Comparison of ENCODE assay signal across 36 cellular contexts in the genomic region with DNA sequence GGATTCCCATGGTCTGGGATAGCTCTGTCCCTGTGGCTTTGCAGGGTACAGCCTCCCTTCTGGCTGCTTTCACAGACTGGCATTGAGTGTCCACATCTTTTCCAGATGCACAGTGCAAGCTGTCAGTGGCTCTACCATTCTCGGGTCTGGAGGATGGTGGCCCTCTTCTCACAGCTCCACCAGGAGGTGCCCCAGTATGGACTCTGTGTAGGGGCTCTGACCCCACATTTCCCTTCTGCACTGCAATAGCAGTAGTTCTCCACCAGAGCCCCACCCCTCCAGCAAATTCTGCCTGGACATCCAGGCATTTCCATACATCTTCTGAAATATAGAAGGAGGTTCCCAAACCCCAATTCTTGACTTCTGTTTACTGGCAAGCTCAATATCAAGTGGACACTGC. TPM values are rescaled to one million over a fixed set of nuclear protein-coding genes. Genes with fewer than 3 reads are reported as not detected.
"Had no signal": no experiment of that assay in that cellular context is flagged by ENCODE, and none has a peak within 500 bp of the region (broad histone marks: within the 10 kb centered on the region; RNA-seq: fewer than 3 reads in every experiment).

No MANE protein-coding gene starts in this region.

- H3K27ac ChIP-seq: adrenal gland, body of pancreas, brain microvascular endothelial cell, breast epithelium, VCaP had no signal

- H3K27me3 Mint-ChIP-seq: activated CD4-positive, alpha-beta memory T cell treated with anti-CD3 and anti-CD28 coated beads, Interleukin-2, amount 10 ng/mL, durations not matched to agents 7 days and 5 days; activated CD4-positive, alpha-beta T cell treated with anti-CD3 and anti-CD28 coated beads for 36 hours; activated CD4-positive, alpha-beta T cell treated with anti-CD3 and anti-CD28 coated beads, Interleukin-2, amount 10 ng/mL, durations not matched to agents 7 days and 5 days; activated CD8-positive, alpha-beta memory T cell treated with anti-CD3 and anti-CD28 coated beads, Interleukin-2, amount 10 ng/mL, durations not matched to agents 7 days and 5 days; activated naive CD8-positive, alpha-beta T cell treated with anti-CD3 and anti-CD28 coated beads for 36 hours; activated T-cell treated with anti-CD3 and anti-CD28 coated beads, Interleukin-2, amount 50 U/mL, for 24 hours had no signal

- FAIRE-seq: astrocyte, TTC549 had no signal

- H3K36me3 Mint-ChIP-seq: activated CD8-positive, alpha-beta memory T cell treated with anti-CD3 and anti-CD28 coated beads, Interleukin-2, amount 10 ng/mL, durations not matched to agents 7 days and 5 days; activated naive CD8-positive, alpha-beta T cell treated with anti-CD3 and anti-CD28 coated beads for 36 hours had no signal

- H3K4me1 ChIP-seq: adrenal gland, body of pancreas, breast epithelium had no signal

- DNase-seq: activated CD4-positive, alpha-beta memory T cell treated with anti-CD3 and anti-CD28 coated beads, Interleukin-2, amount 10 ng/mL, durations not matched to agents 7 days and 5 days; activated CD4-positive, alpha-beta T cell treated with anti-CD3 and anti-CD28 coated beads for 1 hour; activated CD4-positive, alpha-beta T cell treated with anti-CD3 and anti-CD28 coated beads for 36 hours; activated CD4-positive, alpha-beta T cell treated with anti-CD3 and anti-CD28 coated beads for 48 hours; activated CD4-positive, alpha-beta T cell treated with anti-CD3 and anti-CD28 coated beads, Interleukin-2, amount 10 ng/mL, durations not matched to agents 7 days and 5 days; activated CD4-positive, alpha-beta T cell treated with anti-CD3 and anti-CD28 coated beads, Interleukin-2, amount 50 U/mL, for 48 hours; activated CD4-positive, CD25-positive, alpha-beta regulatory T cell; activated CD8-positive, alpha-beta memory T cell treated with anti-CD3 and anti-CD28 coated beads for 24 hours; activated CD8-positive, alpha-beta memory T cell treated with anti-CD3 and anti-CD28 coated beads, Interleukin-2, amount 10 ng/mL, durations not matched to agents 7 days and 5 days; activated CD8-positive, alpha-beta memory T cell treated with anti-CD3 and anti-CD28 coated beads, Interleukin-2, amount 50 U/mL, for 48 hours; activated CD8-positive, alpha-beta T cell treated with anti-CD3 and anti-CD28 coated beads, Interleukin-2, amount 10 ng/mL, durations not matched to agents 7 days and 5 days; activated effector memory CD4-positive, alpha-beta T cell treated with anti-CD3 and anti-CD28 coated beads, Interleukin-2, amount 50 U/mL, for 16 hours; activated gamma-delta T cell treated with Interleukin-2 at 50 U/mL for 16 hours; activated naive CD4-positive, alpha-beta T cell; activated naive CD4-positive, alpha-beta T cell treated with anti-CD3 and anti-CD28 coated beads for 36 hours; activated naive CD4-positive, alpha-beta T cell treated with anti-CD3 and anti-CD28 coated beads, Interleukin-2, amount 50 U/mL, for 16 hours; activated naive CD8-positive, alpha-beta T cell treated with anti-CD3 and anti-CD28 coated beads for 36 hours; activated T-cell treated with anti-CD3 and anti-CD28 coated beads, Interleukin-2, amount 50 U/mL, for 24 hours; activated T-cell treated with anti-CD3 and anti-CD28 coated beads, Interleukin-2, amount 50 U/mL, for 48 hours; adrenal gland; amniotic stem cell; aorta; body of pancreas; brain microvascular endothelial cell; central memory CD4-positive, alpha-beta T cell; T-helper 2 cell; T-helper 9 cell had no signal

- H3K36me3 ChIP-seq: adrenal gland, brain microvascular endothelial cell, breast epithelium had no signal

- H3K27me3 ChIP-seq: adrenal gland, body of pancreas, brain microvascular endothelial cell, breast epithelium had no signal

- H3K27ac Mint-ChIP-seq: activated CD4-positive, alpha-beta memory T cell treated with anti-CD3 and anti-CD28 coated beads, Interleukin-2, amount 10 ng/mL, durations not matched to agents 7 days and 5 days; activated CD4-positive, alpha-beta T cell treated with anti-CD3 and anti-CD28 coated beads for 36 hours; activated CD4-positive, alpha-beta T cell treated with anti-CD3 and anti-CD28 coated beads, Interleukin-2, amount 10 ng/mL, durations not matched to agents 7 days and 5 days; activated CD8-positive, alpha-beta memory T cell treated with anti-CD3 and anti-CD28 coated beads, Interleukin-2, amount 10 ng/mL, durations not matched to agents 7 days and 5 days; activated CD8-positive, alpha-beta T cell treated with anti-CD3 and anti-CD28 coated beads, Interleukin-2, amount 10 ng/mL, durations not matched to agents 7 days and 5 days; activated naive CD4-positive, alpha-beta T cell treated with anti-CD3 and anti-CD28 coated beads for 36 hours; activated naive CD4-positive, alpha-beta T cell treated with anti-CD3 and anti-CD28 coated beads, Interleukin-2, amount 50 U/mL, for 72 hours; activated naive CD8-positive, alpha-beta T cell treated with anti-CD3 and anti-CD28 coated beads for 36 hours; activated T-cell treated with anti-CD3 and anti-CD28 coated beads, Interleukin-2, amount 50 U/mL, for 24 hours; activated T-helper 2 cell treated with anti-CD3 and anti-CD28 coated beads, Interferon-gamma antibody, Interleukin-2, Interleukin-4, amounts not matched to agents 10 μg/mL and 5 μg/mL and 100 μg/mL, durations not matched to agents 14 hours and 24 hours and 36 hours; T-helper 1 cell treated with Interleukin-12 subunit alpha and Interleukin-12 subunit beta and Interleukin-4 antibody, amounts not matched to agents 30 μg/mL and 1 μg/mL, for 36 hours; T-helper 2 cell treated with Interferon-gamma antibody and Interleukin-4, amounts not matched to agents 5 μg/mL and 100 μg/mL, for 36 hours had no signal

- ATAC-seq: activated CD4-positive, alpha-beta T cell treated with anti-CD3 and anti-CD28 coated beads for 36 hours; activated CD4-positive, CD25-positive, alpha-beta regulatory T cell treated with anti-CD3 and anti-CD28 coated beads, Interleukin-2, amount 50 U/mL, for 24 hours; activated CD8-positive, alpha-beta memory T cell treated with anti-CD3 and anti-CD28 coated beads, Interleukin-2, amount 10 ng/mL, durations not matched to agents 7 days and 5 days; activated CD8-positive, alpha-beta T cell treated with anti-CD3 and anti-CD28 coated beads, Interleukin-2, amount 10 ng/mL, durations not matched to agents 7 days and 5 days; activated naive CD4-positive, alpha-beta T cell treated with anti-CD3 and anti-CD28 coated beads, Interleukin-2, amount 50 U/mL, for 72 hours; body of pancreas had no signal

- H3K4me3 ChIP-seq: adrenal gland, body of pancreas, breast epithelium had no signal

- H3K4me1 Mint-ChIP-seq: activated CD4-positive, alpha-beta memory T cell treated with anti-CD3 and anti-CD28 coated beads, Interleukin-2, amount 10 ng/mL, durations not matched to agents 7 days and 5 days; activated CD4-positive, alpha-beta T cell treated with anti-CD3 and anti-CD28 coated beads for 36 hours; activated CD4-positive, alpha-beta T cell treated with anti-CD3 and anti-CD28 coated beads, Interleukin-2, amount 10 ng/mL, durations not matched to agents 7 days and 5 days; activated CD8-positive, alpha-beta memory T cell treated with anti-CD3 and anti-CD28 coated beads, Interleukin-2, amount 10 ng/mL, durations not matched to agents 7 days and 5 days; activated naive CD8-positive, alpha-beta T cell treated with anti-CD3 and anti-CD28 coated beads for 36 hours had no signal

- H3K4me3 Mint-ChIP-seq: activated CD4-positive, alpha-beta memory T cell treated with anti-CD3 and anti-CD28 coated beads, Interleukin-2, amount 10 ng/mL, durations not matched to agents 7 days and 5 days; activated CD4-positive, alpha-beta T cell treated with anti-CD3 and anti-CD28 coated beads for 36 hours; activated CD4-positive, alpha-beta T cell treated with anti-CD3 and anti-CD28 coated beads, Interleukin-2, amount 10 ng/mL, durations not matched to agents 7 days and 5 days; activated CD8-positive, alpha-beta memory T cell treated with anti-CD3 and anti-CD28 coated beads, Interleukin-2, amount 10 ng/mL, durations not matched to agents 7 days and 5 days; activated CD8-positive, alpha-beta T cell treated with anti-CD3 and anti-CD28 coated beads, Interleukin-2, amount 10 ng/mL, durations not matched to agents 7 days and 5 days; activated naive CD4-positive, alpha-beta T cell treated with anti-CD3 and anti-CD28 coated beads for 36 hours; activated naive CD8-positive, alpha-beta T cell treated with anti-CD3 and anti-CD28 coated beads for 36 hours; activated T-cell treated with anti-CD3 and anti-CD28 coated beads, Interleukin-2, amount 50 U/mL, for 24 hours; T-helper 1 cell treated with Interleukin-12 subunit alpha and Interleukin-12 subunit beta and Interleukin-4 antibody, amounts not matched to agents 30 μg/mL and 1 μg/mL, for 36 hours; T-helper 2 cell treated with Interferon-gamma antibody and Interleukin-4, amounts not matched to agents 5 μg/mL and 100 μg/mL, for 36 hours had no signal

- H3K9me3 ChIP-seq: adrenal gland, body of pancreas had no signal

RNA-seq across cellular contexts. Expression of gene GRID2, which starts 50.2 kb away (rescaled TPM):
- total RNA-seq: activated CD4-positive, alpha-beta memory T cell treated with anti-CD3 and anti-CD28 coated beads, Interleukin-2, amount 10 ng/mL, durations not matched to agents 7 days and 5 days; activated CD4-positive, alpha-beta T cell treated with anti-CD3 and anti-CD28 coated beads for 36 hours; activated CD4-positive, alpha-beta T cell treated with anti-CD3 and anti-CD28 coated beads, Interleukin-2, amount 10 ng/mL, durations not matched to agents 7 days and 5 days; activated CD8-positive, alpha-beta memory T cell treated with anti-CD3 and anti-CD28 coated beads, Interleukin-2, amount 10 ng/mL, durations not matched to agents 7 days and 5 days; activated CD8-positive, alpha-beta T cell treated with anti-CD3 and anti-CD28 coated beads, Interleukin-2, amount 10 ng/mL, durations not matched to agents 7 days and 5 days; activated naive CD4-positive, alpha-beta T cell treated with anti-CD3 and anti-CD28 coated beads for 36 hours; activated naive CD4-positive, alpha-beta T cell treated with anti-CD3 and anti-CD28 coated beads, Interleukin-2, amount 50 U/mL, for 72 hours; activated naive CD8-positive, alpha-beta T cell treated with anti-CD3 and anti-CD28 coated beads for 36 hours; activated T-helper 2 cell treated with anti-CD3 and anti-CD28 coated beads, Interferon-gamma antibody, Interleukin-2, Interleukin-4, amounts not matched to agents 10 μg/mL and 5 μg/mL and 100 μg/mL, durations not matched to agents 14 hours and 24 hours and 36 hours; body of pancreas had no signal
- polyA plus RNA-seq: aorta had no signal
